Comparison of ENCODE assay signal across 27 cellular contexts in genomic region chr9:89368978-89369377, GRCh38. TPM values are rescaled to one million over a fixed set of nuclear protein-coding genes. Genes with fewer than 3 reads are reported as not detected.
DNase-seq lines count a peak whose midpoint lies in the region; ATAC-seq and FAIRE-seq lines count a peak whose summit lies in the region.
"Had no signal": no experiment of that assay in that cellular context is flagged by ENCODE, and none has a peak within 500 bp of the region (broad histone marks: within the 10 kb centered on the region; RNA-seq: fewer than 3 reads in every experiment).

No MANE protein-coding gene starts in this region.

- no peak overlapping the region for H3K27ac ChIP-seq in naive thymus-derived CD4-positive, alpha-beta T cell (ENCODE audit: low read depth, low read length)
- H3K27ac ChIP-seq in substantia nigra (ENCODE audit: low read depth, low read length, poor library complexity, severe bottlenecking) = peak overlapping the region; percentile 16
- H3K27ac ChIP-seq: 22Rv1, Peyer's patch had no signal

- no peak for DNase-seq in activated CD4-positive, alpha-beta T cell treated with anti-CD3 and anti-CD28 coated beads, Interleukin-2, amount 10 ng/mL, durations not matched to agents 24 days and 14 days
- DNase-seq in activated CD4-positive, alpha-beta T cell treated with anti-CD3 and anti-CD28 coated beads for 4 hours = no peak
- no peak for DNase-seq in activated naive CD8-positive, alpha-beta T cell treated with anti-CD3 and anti-CD28 coated beads, Interleukin-2, amount 50 U/mL, for 24 hours
- no peak for DNase-seq in naive thymus-derived CD4-positive, alpha-beta T cell
- DNase-seq in substantia nigra (lab: John Stamatoyannopoulos, UW) (no peak), urothelium cell line (ENCODE audit: low spot score) (no peak)
- DNase-seq: BE2C; CD8-positive, alpha-beta memory T cell; DMS 273 treated with DMSO at 0.1 percent for 48 hours; DMS79 treated with DMSO at 0.1 percent for 48 hours; GF-D8; HCEC 1CT; NCI-H1048; NCI-H1417; NCI-H1694; NCI-H2029 treated with DMSO at 0.1 percent for 48 hours; NCI-H446 treated with DMSO at 0.1 percent for 48 hours; NCI-H526 treated with DMSO at 0.1 percent for 48 hours; Peyer's patch; SIG-M5 had no signal

- no peaks in the 10 kb centered on the region for H3K9me3 ChIP-seq in naive thymus-derived CD4-positive, alpha-beta T cell (ENCODE audit: control insufficient read depth in 2 of 3, low read length in 3 of 3)
- H3K9me3 ChIP-seq: BE2C, Peyer's patch had no signal

- no peak overlapping the region for H3K4me3 Mint-ChIP-seq in activated CD4-positive, alpha-beta T cell treated with anti-CD3 and anti-CD28 coated beads, Interleukin-2, amount 10 ng/mL, durations not matched to agents 24 days and 14 days
- H3K4me3 Mint-ChIP-seq in activated naive CD8-positive, alpha-beta T cell = no peak overlapping the region
- H3K4me3 Mint-ChIP-seq in activated naive CD8-positive, alpha-beta T cell treated with anti-CD3 and anti-CD28 coated beads, Interleukin-2, amount 50 U/mL, for 24 hours = no peak overlapping the region
- H3K4me3 Mint-ChIP-seq in naive thymus-derived CD4-positive, alpha-beta T cell = no peak overlapping the region
- H3K4me3 Mint-ChIP-seq: CD14-positive monocyte; CD8-positive, alpha-beta memory T cell; IgD-negative memory B cell had no signal

- peak overlapping the region; percentile 13 for H3K27ac Mint-ChIP-seq in activated CD4-positive, alpha-beta T cell treated with anti-CD3 and anti-CD28 coated beads, Interleukin-2, amount 10 ng/mL, durations not matched to agents 24 days and 14 days
- H3K27ac Mint-ChIP-seq in activated naive CD8-positive, alpha-beta T cell = peak overlapping the region; percentile 72
- H3K27ac Mint-ChIP-seq in activated naive CD8-positive, alpha-beta T cell treated with anti-CD3 and anti-CD28 coated beads, Interleukin-2, amount 50 U/mL, for 24 hours = no peak overlapping the region
- H3K27ac Mint-ChIP-seq in naive thymus-derived CD4-positive, alpha-beta T cell = peak overlapping the region in 5 of 9 donors; percentile 59 to 77 (median 63)

- no peak for ATAC-seq in activated naive CD8-positive, alpha-beta T cell treated with anti-CD3 and anti-CD28 coated beads, Interleukin-2, amount 50 U/mL, for 24 hours
- ATAC-seq in naive thymus-derived CD4-positive, alpha-beta T cell = no peak
- ATAC-seq in HG03520 (IDR thresholded peaks at IDR 0.05; ENCODE audit: unreplicated experiment) = no peak

- H3K9me3 Mint-ChIP-seq in activated CD4-positive, alpha-beta T cell treated with anti-CD3 and anti-CD28 coated beads, Interleukin-2, amount 10 ng/mL, durations not matched to agents 24 days and 14 days = no peaks in the 10 kb centered on the region
- H3K9me3 Mint-ChIP-seq in activated naive CD8-positive, alpha-beta T cell (ENCODE audit: low read depth) = no peaks in the 10 kb centered on the region
- no peaks in the 10 kb centered on the region for H3K9me3 Mint-ChIP-seq in activated naive CD8-positive, alpha-beta T cell treated with anti-CD3 and anti-CD28 coated beads, Interleukin-2, amount 50 U/mL, for 24 hours
- peaks cover 0 to 10% (median 0%) of the 10 kb centered on the region in 11 donors for H3K9me3 Mint-ChIP-seq in naive thymus-derived CD4-positive, alpha-beta T cell
- H3K9me3 Mint-ChIP-seq: CD14-positive monocyte, IgD-negative memory B cell had no signal

- intact Hi-C loops in activated CD4-positive, alpha-beta T cell treated with anti-CD3 and anti-CD28 coated beads, Interleukin-2, amount 10 ng/mL, durations not matched to agents 24 days and 14 days (cut with micrococcal nuclease) = no loop called here
- intact Hi-C loops in naive thymus-derived CD4-positive, alpha-beta T cell (cut with micrococcal nuclease) = no loop called here

- H3K36me3 ChIP-seq in naive thymus-derived CD4-positive, alpha-beta T cell (ENCODE audit: control insufficient read depth in 2 of 3, insufficient read depth in 3 of 3, low read length in 3 of 3) = peaks cover 0 to 11% (median 5%) of the 10 kb centered on the region in 3 experiments
- H3K36me3 ChIP-seq: BE2C, Peyer's patch had no signal

- CTCF ChIA-PET in naive thymus-derived CD4-positive, alpha-beta T cell (lab: Charles Lee) = no interaction called here

- no peaks in the 10 kb centered on the region for H3K27me3 Mint-ChIP-seq in activated CD4-positive, alpha-beta T cell treated with anti-CD3 and anti-CD28 coated beads, Interleukin-2, amount 10 ng/mL, durations not matched to agents 24 days and 14 days
- no peaks in the 10 kb centered on the region for H3K27me3 Mint-ChIP-seq in activated naive CD8-positive, alpha-beta T cell
- no peaks in the 10 kb centered on the region for H3K27me3 Mint-ChIP-seq in activated naive CD8-positive, alpha-beta T cell treated with anti-CD3 and anti-CD28 coated beads, Interleukin-2, amount 50 U/mL, for 24 hours
- no peaks in the 10 kb centered on the region for H3K27me3 Mint-ChIP-seq in naive thymus-derived CD4-positive, alpha-beta T cell
- H3K27me3 Mint-ChIP-seq: IgD-negative memory B cell had no signal

- H3K4me1 ChIP-seq in naive thymus-derived CD4-positive, alpha-beta T cell (ENCODE audit: control insufficient read depth in 2 of 2, insufficient read depth in 2 of 2, low read length in 2 of 2) = no peaks in the 10 kb centered on the region
- H3K4me1 ChIP-seq: BE2C, Peyer's patch had no signal

- peaks cover 11% of the 10 kb centered on the region for H3K4me1 Mint-ChIP-seq in activated CD4-positive, alpha-beta T cell treated with anti-CD3 and anti-CD28 coated beads, Interleukin-2, amount 10 ng/mL, durations not matched to agents 24 days and 14 days
- peaks cover 17% of the 10 kb centered on the region for H3K4me1 Mint-ChIP-seq in activated naive CD8-positive, alpha-beta T cell (ENCODE audit: low read depth)
- peaks cover 20% of the 10 kb centered on the region for H3K4me1 Mint-ChIP-seq in activated naive CD8-positive, alpha-beta T cell treated with anti-CD3 and anti-CD28 coated beads, Interleukin-2, amount 50 U/mL, for 24 hours
- peaks cover 4 to 23% (median 15%) of the 10 kb centered on the region in 7 donors for H3K4me1 Mint-ChIP-seq in naive thymus-derived CD4-positive, alpha-beta T cell

- FAIRE-seq in urothelium cell line (lab: Jason Lieb, UNC) = no peak
- FAIRE-seq: GM19239, H1 had no signal

- peaks cover 1% of the 10 kb centered on the region for H3K36me3 Mint-ChIP-seq in activated CD4-positive, alpha-beta T cell treated with anti-CD3 and anti-CD28 coated beads, Interleukin-2, amount 10 ng/mL, durations not matched to agents 24 days and 14 days (ENCODE audit: low read depth)
- H3K36me3 Mint-ChIP-seq in activated naive CD8-positive, alpha-beta T cell = no peaks in the 10 kb centered on the region
- H3K36me3 Mint-ChIP-seq in activated naive CD8-positive, alpha-beta T cell treated with anti-CD3 and anti-CD28 coated beads, Interleukin-2, amount 50 U/mL, for 24 hours (ENCODE audit: low read depth) = peaks cover 4% of the 10 kb centered on the region
- peaks cover 0 to 8% (median 0%) of the 10 kb centered on the region in 5 donors for H3K36me3 Mint-ChIP-seq in naive thymus-derived CD4-positive, alpha-beta T cell
- H3K36me3 Mint-ChIP-seq: IgD-negative memory B cell had no signal

- H3K27me3 ChIP-seq in naive thymus-derived CD4-positive, alpha-beta T cell (ENCODE audit: control insufficient read depth in 2 of 2, insufficient read depth in 2 of 2, low read length in 2 of 2) = no peaks in the 10 kb centered on the region
- H3K27me3 ChIP-seq: BE2C, Peyer's patch had no signal

- POLR2A ChIA-PET in naive thymus-derived CD4-positive, alpha-beta T cell (lab: Charles Lee) = interaction anchor here (1.2 kb wide), 1 partner anchor 50 kb away, joined by 4 read pairs; no protein-coding TSS in a partner anchor

- no peak overlapping the region for H3K4me3 ChIP-seq in naive thymus-derived CD4-positive, alpha-beta T cell (ENCODE audit: low read length)
- H3K4me3 ChIP-seq: Peyer's patch had no signal

RNA-seq across cellular contexts. Expression of gene SECISBP2, which starts 50.7 kb away (rescaled TPM):
- 48.6 and 50.7 TPM in 2 replicates for total RNA-seq in activated CD4-positive, alpha-beta T cell treated with anti-CD3 and anti-CD28 coated beads, Interleukin-2, amount 10 ng/mL, durations not matched to agents 24 days and 14 days
- 100 to 1,000 TPM in 4 of 5 experiments, 10 to 100 TPM in 1; 55.0 to 130 (median 109) TPM for total RNA-seq in naive thymus-derived CD4-positive, alpha-beta T cell
- polyA plus RNA-seq in naive thymus-derived CD4-positive, alpha-beta T cell = 10 to 100 TPM; 20.1 to 29.0 TPM

RNA-seq across cellular contexts. Expression of gene CKS2, which starts 58.0 kb away (rescaled TPM):
- 167 and 176 TPM in 2 replicates for total RNA-seq in activated CD4-positive, alpha-beta T cell treated with anti-CD3 and anti-CD28 coated beads, Interleukin-2, amount 10 ng/mL, durations not matched to agents 24 days and 14 days
- total RNA-seq in naive thymus-derived CD4-positive, alpha-beta T cell = 100 to 1,000 TPM in 1 of 5 experiments, 10 to 100 TPM in 1, 1 to 10 TPM in 3; 5.2 to 121 (median 8.9) TPM
- 1 to 10 TPM; 6.0 to 8.0 TPM for polyA plus RNA-seq in naive thymus-derived CD4-positive, alpha-beta T cell
